ENCODE assay signal across 1 cellular context in genomic region chr10:79347894-79348639, GRCh38.
TF ChIP-seq lines count a peak whose summit lies in the region.

No MANE protein-coding gene starts in this region.

TF ChIP-seq in GM12878, 131 proteins besides CTCF, POLR2A, EP300 and RAD21 (continued from another document and continues in another):
- TF ChIP-seq NFXL1 (IDR thresholded peaks at IDR 0.05; ENCODE audit: borderline replicate concordance) (no peak), BCLAF1 (IDR thresholded peaks at IDR 0.05) (no peak), YBX1 (IDR thresholded peaks at IDR 0.05) (no peak), POU2F2 (IDR thresholded peaks at IDR 0.05; ENCODE audit: borderline replicate concordance, low read depth, low read length) (no peak; the same call in 2 of the 3 replicates), ZBTB4 (CRISPR knock-in tag; IDR thresholded peaks at IDR 0.05) (no peak), GABPA (IDR thresholded peaks at IDR 0.05; ENCODE audit: low read depth) (no peak), NR2C2 (IDR thresholded peaks at IDR 0.05; ENCODE audit: borderline replicate concordance, control insufficient read depth, insufficient read length, low read depth) (no peak), YY1 (IDR thresholded peaks at IDR 0.05; ENCODE audit: low read depth, low read length) (0 out of 2 replicates have a peak, but pooled peaks have one; percentile 49), HDAC6 (IDR thresholded peaks at IDR 0.05; ENCODE audit: unreplicated experiment) (no peak), SMAD5 (IDR thresholded peaks at IDR 0.05; ENCODE audit: low read depth) (no peak), MAX (IDR thresholded peaks at IDR 0.05; ENCODE audit: low read depth, low read length) (peak; percentile 95), BCL3 (IDR thresholded peaks at IDR 0.05; ENCODE audit: borderline replicate concordance, insufficient read depth, low read depth, low read length, poor library complexity, severe bottlenecking) (peak; percentile 45), ZBED1 (IDR thresholded peaks at IDR 0.05; ENCODE audit: borderline replicate concordance) (no peak), MLLT1 (IDR thresholded peaks at IDR 0.05) (peak; percentile 76), ZNF687 (IDR thresholded peaks at IDR 0.05) (peak; percentile 99), ZBTB11 (CRISPR knock-in tag; IDR thresholded peaks at IDR 0.05) (no peak), TBL1XR1 (IDR thresholded peaks at IDR 0.05; ENCODE audit: low read depth, low read length) (0 out of 2 replicates have a peak, but pooled peaks have one; percentile 47), NR2F1 (conservative IDR thresholded peaks at IDR 0.05) (peak; percentile 41; the same call in 1 of the 2 replicates), USF1 (IDR thresholded peaks at IDR 0.05; ENCODE audit: borderline replicate concordance, extremely low read length, insufficient read depth, low read depth, low read length) (peak; percentile 72), USF2 (IDR thresholded peaks at IDR 0.05; ENCODE audit: borderline replicate concordance, low read depth, low read length) (peak; percentile 26), HSF1 (IDR thresholded peaks at IDR 0.05; ENCODE audit: low read depth, low read length) (no peak), SMC3 (IDR thresholded peaks at IDR 0.05; ENCODE audit: borderline replicate concordance, low read length) (no peak), CHD1 (IDR thresholded peaks at IDR 0.05; ENCODE audit: low read depth, low read length) (no peak), PML (IDR thresholded peaks at IDR 0.05; ENCODE audit: low read length) (no peak; the same call in 1 of the 2 replicates), TCF3 (IDR thresholded peaks at IDR 0.05; ENCODE audit: borderline replicate concordance, insufficient read depth, low read depth, low read length) (0 out of 2 replicates have a peak, but pooled peaks have one; percentile 35), MEF2A (IDR thresholded peaks at IDR 0.05; ENCODE audit: insufficient read depth, low read depth, low read length) (no peak), HDAC2 (IDR thresholded peaks at IDR 0.05) (no peak), ETV6 (conservative IDR thresholded peaks at IDR 0.05 in 1 of 2, IDR thresholded peaks at IDR 0.05 in 1 of 2; ENCODE audit: borderline replicate concordance in 1 of 2, low read depth in 1 of 2) (no peak), ESRRA (IDR thresholded peaks at IDR 0.05; ENCODE audit: low read length) (peak; percentile 73; the same call in 1 of the 2 replicates), CREM (IDR thresholded peaks at IDR 0.05; ENCODE audit: low read depth) (no peak)
